In the genomic region with DNA sequence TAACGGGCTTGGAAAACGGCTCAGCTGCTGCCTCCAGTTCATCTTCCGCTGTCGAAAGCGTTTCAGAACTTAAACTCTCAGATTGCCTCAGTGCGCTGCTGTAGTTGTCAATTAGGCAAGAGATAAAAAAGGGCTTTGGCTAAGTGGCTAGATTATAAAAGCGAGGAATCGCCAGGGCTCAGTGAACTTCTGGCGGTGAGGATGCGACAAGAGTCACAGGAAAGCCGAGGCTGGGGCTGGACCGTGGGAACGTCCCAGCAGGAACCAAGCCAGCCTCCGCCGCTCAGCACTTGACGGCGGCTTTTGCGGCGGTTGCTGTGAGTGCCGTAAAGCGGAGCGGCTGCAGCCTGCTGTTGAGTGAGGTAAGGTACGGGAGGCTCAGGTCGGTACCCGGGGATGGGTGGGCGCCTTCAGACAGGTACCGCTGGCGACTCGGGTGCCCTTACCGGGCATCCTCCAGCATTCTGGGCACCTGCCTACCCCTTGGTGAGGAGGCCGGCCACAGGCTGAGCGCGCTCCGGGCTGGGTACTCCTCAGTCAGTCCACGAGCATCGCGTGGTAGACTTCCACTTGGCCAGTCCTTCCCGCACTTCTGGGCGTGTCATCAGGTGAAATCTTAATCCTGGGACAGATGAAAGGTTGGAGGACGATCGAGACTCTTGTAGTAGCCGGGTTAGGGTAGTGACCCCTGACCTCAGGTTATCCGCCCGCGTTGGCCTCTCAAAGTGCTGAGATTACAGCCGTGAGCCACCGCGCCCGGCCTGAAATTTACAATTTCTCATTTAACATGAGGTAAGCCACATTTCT, we compare ENCODE assay signal across 1 cellular context.
TF ChIP-seq lines count a peak whose summit lies in the region.

A gene (plus strand): TSS at position 328 of the 807 bp plus-strand sequence. CDS start 16,902 bp downstream, outside the sequence.

TF ChIP-seq in K562, 482 proteins besides CTCF, POLR2A, EP300 and RAD21 (continued from another document and continues in another):
- no peak for TF ChIP-seq ZNF140 (CRISPR knock-in tag; IDR thresholded peaks at IDR 0.05)
- TF ChIP-seq, protein P1, sequence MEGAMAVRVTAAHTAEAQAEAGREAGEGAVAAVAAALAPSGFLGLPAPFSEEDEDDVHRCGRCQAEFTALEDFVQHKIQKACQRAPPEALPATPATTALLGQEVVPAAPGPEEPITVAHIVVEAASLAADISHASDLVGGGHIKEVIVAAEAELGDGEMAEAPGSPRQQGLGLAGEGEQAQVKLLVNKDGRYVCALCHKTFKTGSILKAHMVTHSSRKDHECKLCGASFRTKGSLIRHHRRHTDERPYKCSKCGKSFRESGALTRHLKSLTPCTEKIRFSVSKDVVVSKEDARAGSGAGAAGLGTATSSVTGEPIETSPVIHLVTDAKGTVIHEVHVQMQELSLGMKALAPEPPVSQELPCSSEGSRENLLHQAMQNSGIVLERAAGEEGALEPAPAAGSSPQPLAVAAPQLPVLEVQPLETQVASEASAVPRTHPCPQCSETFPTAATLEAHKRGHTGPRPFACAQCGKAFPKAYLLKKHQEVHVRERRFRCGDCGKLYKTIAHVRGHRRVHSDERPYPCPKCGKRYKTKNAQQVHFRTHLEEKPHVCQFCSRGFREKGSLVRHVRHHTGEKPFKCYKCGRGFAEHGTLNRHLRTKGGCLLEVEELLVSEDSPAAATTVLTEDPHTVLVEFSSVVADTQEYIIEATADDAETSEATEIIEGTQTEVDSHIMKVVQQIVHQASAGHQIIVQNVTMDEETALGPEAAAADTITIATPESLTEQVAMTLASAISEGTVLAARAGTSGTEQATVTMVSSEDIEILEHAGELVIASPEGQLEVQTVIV (CRISPR knock-in tag; IDR thresholded peaks at IDR 0.05; ENCODE audit: borderline replicate concordance), result peak; percentile 98
- TF ChIP-seq, protein P2, sequence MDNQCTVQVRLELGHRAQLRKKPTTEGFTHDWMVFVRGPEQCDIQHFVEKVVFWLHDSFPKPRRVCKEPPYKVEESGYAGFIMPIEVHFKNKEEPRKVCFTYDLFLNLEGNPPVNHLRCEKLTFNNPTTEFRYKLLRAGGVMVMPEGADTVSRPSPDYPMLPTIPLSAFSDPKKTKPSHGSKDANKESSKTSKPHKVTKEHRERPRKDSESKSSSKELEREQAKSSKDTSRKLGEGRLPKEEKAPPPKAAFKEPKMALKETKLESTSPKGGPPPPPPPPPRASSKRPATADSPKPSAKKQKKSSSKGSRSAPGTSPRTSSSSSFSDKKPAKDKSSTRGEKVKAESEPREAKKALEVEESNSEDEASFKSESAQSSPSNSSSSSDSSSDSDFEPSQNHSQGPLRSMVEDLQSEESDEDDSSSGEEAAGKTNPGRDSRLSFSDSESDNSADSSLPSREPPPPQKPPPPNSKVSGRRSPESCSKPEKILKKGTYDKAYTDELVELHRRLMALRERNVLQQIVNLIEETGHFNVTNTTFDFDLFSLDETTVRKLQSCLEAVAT (IDR thresholded peaks at IDR 0.05), result no peak
- 0 out of 2 replicates have a peak, but pooled peaks have one; percentile 11 for TF ChIP-seq NFIC (IDR thresholded peaks at IDR 0.05)
- TF ChIP-seq SOX6 (IDR thresholded peaks at IDR 0.05), result peak; percentile 61; the same call in 1 of the 2 replicates
- TF ChIP-seq ETV1 (tag; conservative IDR thresholded peaks at IDR 0.05; ENCODE audit: low read depth), result peak; percentile 21; the same call in 1 of the 2 replicates
- peak; percentile 75 for TF ChIP-seq L3MBTL2 (IDR thresholded peaks at IDR 0.05)
- no peak for TF ChIP-seq ATF1 (CRISPR knock-in tag; IDR thresholded peaks at IDR 0.05)
- TF ChIP-seq ATF1 (tag; IDR thresholded peaks at IDR 0.05), result peak; percentile 34; the same call in 1 of the 2 replicates
- peak; percentile 50; the same call in 1 of the 2 replicates for TF ChIP-seq LCOR (CRISPR knock-in tag; IDR thresholded peaks at IDR 0.05)
- TF ChIP-seq ZNF766 (CRISPR knock-in tag; conservative IDR thresholded peaks at IDR 0.05), result no peak
- peak; percentile 69 for TF ChIP-seq EP400 (IDR thresholded peaks at IDR 0.05)
- TF ChIP-seq, protein P3, sequence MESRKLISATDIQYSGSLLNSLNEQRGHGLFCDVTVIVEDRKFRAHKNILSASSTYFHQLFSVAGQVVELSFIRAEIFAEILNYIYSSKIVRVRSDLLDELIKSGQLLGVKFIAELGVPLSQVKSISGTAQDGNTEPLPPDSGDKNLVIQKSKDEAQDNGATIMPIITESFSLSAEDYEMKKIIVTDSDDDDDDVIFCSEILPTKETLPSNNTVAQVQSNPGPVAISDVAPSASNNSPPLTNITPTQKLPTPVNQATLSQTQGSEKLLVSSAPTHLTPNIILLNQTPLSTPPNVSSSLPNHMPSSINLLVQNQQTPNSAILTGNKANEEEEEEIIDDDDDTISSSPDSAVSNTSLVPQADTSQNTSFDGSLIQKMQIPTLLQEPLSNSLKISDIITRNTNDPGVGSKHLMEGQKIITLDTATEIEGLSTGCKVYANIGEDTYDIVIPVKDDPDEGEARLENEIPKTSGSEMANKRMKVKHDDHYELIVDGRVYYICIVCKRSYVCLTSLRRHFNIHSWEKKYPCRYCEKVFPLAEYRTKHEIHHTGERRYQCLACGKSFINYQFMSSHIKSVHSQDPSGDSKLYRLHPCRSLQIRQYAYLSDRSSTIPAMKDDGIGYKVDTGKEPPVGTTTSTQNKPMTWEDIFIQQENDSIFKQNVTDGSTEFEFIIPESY (CRISPR knock-in tag; IDR thresholded peaks at IDR 0.05), result peak; percentile 29; the same call in 1 of the 2 replicates
- peak; percentile 64 for TF ChIP-seq POLR2B (IDR thresholded peaks at IDR 0.05; ENCODE audit: low read depth, partially characterized antibody)
- TF ChIP-seq KDM5B (IDR thresholded peaks at IDR 0.05; ENCODE audit: insufficient replicate concordance, low read depth, low read length), result peak; percentile 91
- TF ChIP-seq, protein P4, sequence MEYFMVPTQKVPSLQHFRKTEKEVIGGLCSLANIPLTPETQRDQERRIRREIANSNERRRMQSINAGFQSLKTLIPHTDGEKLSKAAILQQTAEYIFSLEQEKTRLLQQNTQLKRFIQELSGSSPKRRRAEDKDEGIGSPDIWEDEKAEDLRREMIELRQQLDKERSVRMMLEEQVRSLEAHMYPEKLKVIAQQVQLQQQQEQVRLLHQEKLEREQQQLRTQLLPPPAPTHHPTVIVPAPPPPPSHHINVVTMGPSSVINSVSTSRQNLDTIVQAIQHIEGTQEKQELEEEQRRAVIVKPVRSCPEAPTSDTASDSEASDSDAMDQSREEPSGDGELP (CRISPR knock-in tag; IDR thresholded peaks at IDR 0.05; ENCODE audit: borderline replicate concordance), result peak; percentile 68
- TF ChIP-seq RBFOX2 (IDR thresholded peaks at IDR 0.05; ENCODE audit: low read depth, low read length), result peak; percentile 70
- TF ChIP-seq NR2C2 (CRISPR knock-in tag; IDR thresholded peaks at IDR 0.05), result no peak
- peak; percentile 90 for TF ChIP-seq NR2C2 (tag; IDR thresholded peaks at IDR 0.05)
- TF ChIP-seq, protein P5, sequence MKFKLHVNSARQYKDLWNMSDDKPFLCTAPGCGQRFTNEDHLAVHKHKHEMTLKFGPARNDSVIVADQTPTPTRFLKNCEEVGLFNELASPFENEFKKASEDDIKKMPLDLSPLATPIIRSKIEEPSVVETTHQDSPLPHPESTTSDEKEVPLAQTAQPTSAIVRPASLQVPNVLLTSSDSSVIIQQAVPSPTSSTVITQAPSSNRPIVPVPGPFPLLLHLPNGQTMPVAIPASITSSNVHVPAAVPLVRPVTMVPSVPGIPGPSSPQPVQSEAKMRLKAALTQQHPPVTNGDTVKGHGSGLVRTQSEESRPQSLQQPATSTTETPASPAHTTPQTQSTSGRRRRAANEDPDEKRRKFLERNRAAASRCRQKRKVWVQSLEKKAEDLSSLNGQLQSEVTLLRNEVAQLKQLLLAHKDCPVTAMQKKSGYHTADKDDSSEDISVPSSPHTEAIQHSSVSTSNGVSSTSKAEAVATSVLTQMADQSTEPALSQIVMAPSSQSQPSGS (CRISPR knock-in tag; IDR thresholded peaks at IDR 0.05), result no peak
- peak; percentile 77 for TF ChIP-seq NR2C1 (IDR thresholded peaks at IDR 0.05)
- TF ChIP-seq NR2C1 (tag; IDR thresholded peaks at IDR 0.05), result peak; percentile 84
- peak; percentile 87 for TF ChIP-seq RBBP5 (IDR thresholded peaks at IDR 0.05; ENCODE audit: borderline replicate concordance, insufficient read depth, low read length, poor library complexity, severe bottlenecking)
- TF ChIP-seq, protein P6, sequence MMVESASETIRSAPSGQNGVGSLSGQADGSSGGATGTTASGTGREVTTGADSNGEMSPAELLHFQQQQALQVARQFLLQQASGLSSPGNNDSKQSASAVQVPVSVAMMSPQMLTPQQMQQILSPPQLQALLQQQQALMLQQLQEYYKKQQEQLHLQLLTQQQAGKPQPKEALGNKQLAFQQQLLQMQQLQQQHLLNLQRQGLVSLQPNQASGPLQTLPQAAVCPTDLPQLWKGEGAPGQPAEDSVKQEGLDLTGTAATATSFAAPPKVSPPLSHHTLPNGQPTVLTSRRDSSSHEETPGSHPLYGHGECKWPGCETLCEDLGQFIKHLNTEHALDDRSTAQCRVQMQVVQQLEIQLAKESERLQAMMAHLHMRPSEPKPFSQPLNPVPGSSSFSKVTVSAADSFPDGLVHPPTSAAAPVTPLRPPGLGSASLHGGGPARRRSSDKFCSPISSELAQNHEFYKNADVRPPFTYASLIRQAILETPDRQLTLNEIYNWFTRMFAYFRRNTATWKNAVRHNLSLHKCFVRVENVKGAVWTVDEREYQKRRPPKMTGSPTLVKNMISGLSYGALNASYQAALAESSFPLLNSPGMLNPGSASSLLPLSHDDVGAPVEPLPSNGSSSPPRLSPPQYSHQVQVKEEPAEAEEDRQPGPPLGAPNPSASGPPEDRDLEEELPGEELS (CRISPR knock-in tag; IDR thresholded peaks at IDR 0.05; ENCODE audit: borderline replicate concordance), result 0 out of 2 replicates have a peak, but pooled peaks have one; percentile 57
- TF ChIP-seq, protein P7, sequence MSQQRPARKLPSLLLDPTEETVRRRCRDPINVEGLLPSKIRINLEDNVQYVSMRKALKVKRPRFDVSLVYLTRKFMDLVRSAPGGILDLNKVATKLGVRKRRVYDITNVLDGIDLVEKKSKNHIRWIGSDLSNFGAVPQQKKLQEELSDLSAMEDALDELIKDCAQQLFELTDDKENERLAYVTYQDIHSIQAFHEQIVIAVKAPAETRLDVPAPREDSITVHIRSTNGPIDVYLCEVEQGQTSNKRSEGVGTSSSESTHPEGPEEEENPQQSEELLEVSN (IDR thresholded peaks at IDR 0.05; ENCODE audit: borderline replicate concordance in 1 of 2, extremely low read depth in 1 of 2, insufficient read depth in 1 of 2, insufficient read length in 1 of 2, low read depth in 1 of 2, low read length in 1 of 2, poor library complexity in 1 of 2, severe bottlenecking in 1 of 2), result peak; percentile 8 to 63
- TF ChIP-seq KLF16 (IDR thresholded peaks at IDR 0.05), result no peak
- TF ChIP-seq BRD9 (IDR thresholded peaks at IDR 0.05; ENCODE audit: low read depth, partially characterized antibody), result no peak
- TF ChIP-seq CREM (IDR thresholded peaks at IDR 0.05; ENCODE audit: low read depth), result peak; percentile 42; the same call in 1 of the 2 replicates
- TF ChIP-seq, protein P8, sequence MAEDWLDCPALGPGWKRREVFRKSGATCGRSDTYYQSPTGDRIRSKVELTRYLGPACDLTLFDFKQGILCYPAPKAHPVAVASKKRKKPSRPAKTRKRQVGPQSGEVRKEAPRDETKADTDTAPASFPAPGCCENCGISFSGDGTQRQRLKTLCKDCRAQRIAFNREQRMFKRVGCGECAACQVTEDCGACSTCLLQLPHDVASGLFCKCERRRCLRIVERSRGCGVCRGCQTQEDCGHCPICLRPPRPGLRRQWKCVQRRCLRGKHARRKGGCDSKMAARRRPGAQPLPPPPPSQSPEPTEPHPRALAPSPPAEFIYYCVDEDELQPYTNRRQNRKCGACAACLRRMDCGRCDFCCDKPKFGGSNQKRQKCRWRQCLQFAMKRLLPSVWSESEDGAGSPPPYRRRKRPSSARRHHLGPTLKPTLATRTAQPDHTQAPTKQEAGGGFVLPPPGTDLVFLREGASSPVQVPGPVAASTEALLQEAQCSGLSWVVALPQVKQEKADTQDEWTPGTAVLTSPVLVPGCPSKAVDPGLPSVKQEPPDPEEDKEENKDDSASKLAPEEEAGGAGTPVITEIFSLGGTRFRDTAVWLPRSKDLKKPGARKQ (CRISPR knock-in tag; IDR thresholded peaks at IDR 0.05), result peak; percentile 90
- TF ChIP-seq ZKSCAN8 (CRISPR knock-in tag; IDR thresholded peaks at IDR 0.05), result no peak
- peak; percentile 47 for TF ChIP-seq HMGN3 (IDR thresholded peaks at IDR 0.05; ENCODE audit: borderline replicate concordance, extremely low read depth, insufficient read length, low read depth, low read length)
- peak; percentile 21 for TF ChIP-seq SAP30 (IDR thresholded peaks at IDR 0.05; ENCODE audit: borderline replicate concordance, insufficient read depth, low read depth, low read length, poor library complexity, severe bottlenecking)
